9 cellular contexts compared by ENCODE assay signal in the genomic region with DNA sequence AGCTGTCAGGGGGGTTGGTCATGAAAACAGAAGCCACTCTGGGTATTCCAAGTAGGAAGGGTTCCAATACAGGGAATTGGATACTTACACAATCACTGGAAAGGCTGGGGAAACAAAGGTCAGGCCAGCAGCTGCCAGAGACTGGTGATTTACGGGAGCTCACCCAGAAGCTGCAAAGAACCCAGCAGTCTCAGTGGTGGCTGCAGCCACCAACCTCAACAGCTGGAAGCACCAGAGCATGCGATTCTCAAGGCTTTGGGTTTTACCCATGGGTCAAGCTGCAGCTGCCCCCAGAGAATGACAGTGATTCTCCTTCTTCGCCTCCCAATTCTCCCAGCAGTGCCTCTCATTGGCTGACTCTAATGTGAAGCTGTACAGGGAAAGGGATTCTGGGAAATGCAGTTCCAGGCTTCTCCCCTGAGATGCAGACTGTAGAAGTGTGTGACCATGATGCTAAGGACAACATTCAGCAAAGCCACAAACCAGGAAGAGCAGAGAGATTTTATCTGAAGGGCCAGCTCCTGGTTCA.
A peak's percentile ranks its signal among the peaks of the same experiment; 100 is the strongest.
DNase-seq lines count a peak whose midpoint lies in the region; ATAC-seq and TF ChIP-seq lines count a peak whose summit lies in the region.
"Had no signal": no experiment of that assay in that cellular context is flagged by ENCODE, and none has a peak within 500 bp of the region (broad histone marks: within the 10 kb centered on the region; RNA-seq: fewer than 3 reads in every experiment).

No MANE protein-coding gene starts in this region.

- ATAC-seq in GM19395 (IDR thresholded peaks at IDR 0.05; ENCODE audit: unreplicated experiment) (peak; percentile 97), HG03060 (IDR thresholded peaks at IDR 0.05; ENCODE audit: low read depth, unreplicated experiment) (peak; percentile 89), body of pancreas (peak; percentile 27)

- H3K36me3 ChIP-seq in body of pancreas (replicated peaks in 1 of 2; ENCODE audit: insufficient read depth in 1 of 2, low read depth in 2 of 2) (no peaks in the 10 kb centered on the region), Caco-2 (ENCODE audit: control insufficient read depth, insufficient read depth, low read length) (no peaks in the 10 kb centered on the region)

- no peak for TF ChIP-seq CTCF in AG10803 (conservative IDR thresholded peaks at IDR 0.05; ENCODE audit: low read length)
- no peak for TF ChIP-seq CTCF in body of pancreas (IDR thresholded peaks at IDR 0.05)
- no peak for TF ChIP-seq CTCF in Caco-2 (IDR thresholded peaks at IDR 0.05; ENCODE audit: insufficient read depth in 1 of 2, low read depth in 1 of 2, low read length in 1 of 2, severe bottlenecking in 1 of 2, unreplicated experiment in 1 of 2)

- no peaks in the 10 kb centered on the region for H3K27me3 Mint-ChIP-seq in Caco-2 (ENCODE audit: insufficient read depth, unreplicated experiment)
- H3K27me3 Mint-ChIP-seq: activated CD4-positive, alpha-beta memory T cell treated with anti-CD3 and anti-CD28 coated beads, Interleukin-2, amount 10 ng/mL, durations not matched to agents 7 days and 5 days had no signal

- 59 to 72% methylated on average over 3 of the region's 3 CpGs for WGBS in body of pancreas, 2 donors

- no peak overlapping the region for H3K4me3 ChIP-seq in AG10803 (ENCODE audit: low read length)
- no peak overlapping the region for H3K4me3 ChIP-seq in body of pancreas
- no peak overlapping the region for H3K4me3 ChIP-seq in Caco-2 (ENCODE audit: low read depth, low read length)

- TF ChIP-seq POLR2A in body of pancreas (IDR thresholded peaks at IDR 0.05), result no peak

- no peaks in the 10 kb centered on the region for H3K4me1 ChIP-seq in body of pancreas
- peaks cover 9% of the 10 kb centered on the region; the same call in 1 of the 2 replicates for H3K4me1 ChIP-seq in Caco-2

- CTCF ChIA-PET in Caco-2 (lab: Charles Lee), result interaction anchor here (0.7 kb wide), 1 partner anchor 258 kb away, joined by 3 read pairs; no protein-coding TSS in a partner anchor

- peaks cover 0 to 6% (median 0%) of the 10 kb centered on the region in 3 donors for H3K9me3 ChIP-seq in body of pancreas
- no peaks in the 10 kb centered on the region; the same call in none of the 2 replicates for H3K9me3 ChIP-seq in Caco-2

- no peak overlapping the region for H3K4me3 Mint-ChIP-seq in Caco-2 (ENCODE audit: unreplicated experiment)
- H3K4me3 Mint-ChIP-seq: activated CD4-positive, alpha-beta memory T cell treated with anti-CD3 and anti-CD28 coated beads, Interleukin-2, amount 10 ng/mL, durations not matched to agents 7 days and 5 days had no signal

- H3K27ac ChIP-seq in body of pancreas, result no peak overlapping the region

- H3K36me3 Mint-ChIP-seq in Caco-2 (ENCODE audit: insufficient read depth, unreplicated experiment), result no peaks in the 10 kb centered on the region

- H3K27me3 ChIP-seq in body of pancreas, result no peaks in the 10 kb centered on the region
- no peaks in the 10 kb centered on the region for H3K27me3 ChIP-seq in Caco-2 (replicated peaks; ENCODE audit: control insufficient read depth, insufficient read depth, low read length)

- no peak overlapping the region for H3K27ac Mint-ChIP-seq in Caco-2 (ENCODE audit: unreplicated experiment)
- H3K27ac Mint-ChIP-seq: activated CD4-positive, alpha-beta memory T cell treated with anti-CD3 and anti-CD28 coated beads, Interleukin-2, amount 10 ng/mL, durations not matched to agents 7 days and 5 days had no signal

- POLR2A ChIA-PET in Caco-2 (lab: Charles Lee), result no interaction called here

- no peaks in the 10 kb centered on the region for H3K4me1 Mint-ChIP-seq in Caco-2 (ENCODE audit: low read depth, unreplicated experiment)
- H3K4me1 Mint-ChIP-seq: activated CD4-positive, alpha-beta memory T cell treated with anti-CD3 and anti-CD28 coated beads, Interleukin-2, amount 10 ng/mL, durations not matched to agents 7 days and 5 days had no signal

- DNase-seq in AG10803 (ENCODE audit: low read depth), result peak; percentile 8
- DNase-seq in body of pancreas, result no peak
- DNase-seq in Caco-2, result no peak
- DNase-seq in mucosa of gallbladder (ENCODE audit: low spot score), result no peak
- no peak for DNase-seq in DMS53 (lab: John Stamatoyannopoulos, UW)
- DNase-seq in NCI-H2171 (lab: John Stamatoyannopoulos, UW), result no peak
- DNase-seq: activated CD4-positive, alpha-beta memory T cell treated with anti-CD3 and anti-CD28 coated beads, Interleukin-2, amount 10 ng/mL, durations not matched to agents 7 days and 5 days had no signal

- peaks cover 21% of the 10 kb centered on the region for H3K9me3 Mint-ChIP-seq in Caco-2 (ENCODE audit: unreplicated experiment)

- no TSS peak for BruUV-seq in Caco-2 (replicated peaks; lab: Mats Ljungman, UMichigan)

- intact Hi-C loops in body of pancreas (cut with DNase I), result no loop called here
- intact Hi-C loops in Caco-2 (cut with micrococcal nuclease; ENCODE audit: unreplicated experiment), result no loop called here

Comparison
In these comparisons a context has a peak if more than half of its experiments do, and no peak if none do; other contexts are left out.
1. ATAC-seq: peak in every context shown above with its lines; median percentile 97 in GM19395; 89 in HG03060; 27 in body of pancreas.